9 cellular contexts compared by ENCODE assay signal in the genomic region with DNA sequence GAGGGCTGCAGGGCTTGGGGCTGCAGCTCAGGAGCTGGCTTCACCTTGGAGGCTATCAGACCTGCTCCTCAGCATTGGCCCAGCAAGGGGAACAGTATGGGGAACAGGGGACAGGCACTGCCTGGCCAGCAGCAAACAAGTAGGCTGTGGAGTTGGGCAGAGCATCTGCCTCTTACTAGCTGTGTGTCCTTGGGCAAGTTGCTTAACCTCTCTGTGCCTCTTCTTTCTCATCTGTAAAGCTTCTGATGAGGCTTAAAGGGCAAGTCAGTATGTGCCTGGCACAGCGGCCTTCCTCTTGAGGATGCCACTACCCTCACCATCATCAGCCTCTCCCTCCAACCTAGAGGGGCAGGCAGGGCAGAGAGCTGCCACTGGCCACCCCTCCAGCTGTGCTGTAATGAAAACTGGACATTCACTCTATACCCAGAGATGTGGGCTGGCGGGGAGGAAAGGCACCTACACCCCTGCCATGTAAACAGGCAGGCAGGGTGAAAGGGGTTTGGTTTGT. TPM values are rescaled to one million over a fixed set of nuclear protein-coding genes. Genes with fewer than 3 reads are reported as not detected.
DNase-seq lines count a peak whose midpoint lies in the region; ATAC-seq and TF ChIP-seq lines count a peak whose summit lies in the region.
"Had no signal": no experiment of that assay in that cellular context is flagged by ENCODE, and none has a peak within 500 bp of the region (broad histone marks: within the 10 kb centered on the region; RNA-seq: fewer than 3 reads in every experiment).

No MANE protein-coding gene starts in this region.

- peaks cover 17% of the 10 kb centered on the region for H3K4me1 Mint-ChIP-seq in activated CD4-positive, alpha-beta T cell treated with anti-CD3 and anti-CD28 coated beads, Interleukin-2, amount 10 ng/mL, durations not matched to agents 24 days and 14 days
- peaks cover 40% of the 10 kb centered on the region for H3K4me1 Mint-ChIP-seq in activated CD8-positive, alpha-beta T cell treated with anti-CD3 and anti-CD28 coated beads, Interleukin-2, amount 10 ng/mL, durations not matched to agents 7 days and 5 days (ENCODE audit: low read depth)

- CTCF ChIA-PET in activated CD8-positive, alpha-beta T cell treated with anti-CD3 and anti-CD28 coated beads, Interleukin-2, amount 10 ng/mL, durations not matched to agents 7 days and 5 days (lab: Charles Lee): interaction anchor here (0.7 to 13.7 kb wide), 35 partner anchors 9 to 486 kb away, joined by 3 to 485 read pairs (median 5); a partner anchor contains a TSS

- H3K36me3 Mint-ChIP-seq in activated CD4-positive, alpha-beta T cell treated with anti-CD3 and anti-CD28 coated beads, Interleukin-2, amount 10 ng/mL, durations not matched to agents 24 days and 14 days (ENCODE audit: low read depth): no peaks in the 10 kb centered on the region
- no peaks in the 10 kb centered on the region for H3K36me3 Mint-ChIP-seq in activated CD8-positive, alpha-beta T cell treated with anti-CD3 and anti-CD28 coated beads, Interleukin-2, amount 10 ng/mL, durations not matched to agents 7 days and 5 days (ENCODE audit: low read depth)

- no peaks in the 10 kb centered on the region for H3K27me3 Mint-ChIP-seq in activated CD4-positive, alpha-beta T cell treated with anti-CD3 and anti-CD28 coated beads, Interleukin-2, amount 10 ng/mL, durations not matched to agents 24 days and 14 days
- no peaks in the 10 kb centered on the region for H3K27me3 Mint-ChIP-seq in activated CD8-positive, alpha-beta T cell treated with anti-CD3 and anti-CD28 coated beads, Interleukin-2, amount 10 ng/mL, durations not matched to agents 7 days and 5 days (ENCODE audit: low read depth)

- H3K36me3 ChIP-seq in iPS-20b (ENCODE audit: insufficient read depth, low read depth, low read length): no peaks in the 10 kb centered on the region
- H3K36me3 ChIP-seq: pancreas had no signal

- no peaks in the 10 kb centered on the region for H3K9me3 Mint-ChIP-seq in activated CD4-positive, alpha-beta T cell treated with anti-CD3 and anti-CD28 coated beads, Interleukin-2, amount 10 ng/mL, durations not matched to agents 24 days and 14 days
- no peaks in the 10 kb centered on the region for H3K9me3 Mint-ChIP-seq in activated CD8-positive, alpha-beta T cell treated with anti-CD3 and anti-CD28 coated beads, Interleukin-2, amount 10 ng/mL, durations not matched to agents 7 days and 5 days (ENCODE audit: insufficient read depth)

- H3K27ac Mint-ChIP-seq in activated CD4-positive, alpha-beta T cell treated with anti-CD3 and anti-CD28 coated beads, Interleukin-2, amount 10 ng/mL, durations not matched to agents 24 days and 14 days: peak overlapping the region; percentile 80
- H3K27ac Mint-ChIP-seq in activated CD8-positive, alpha-beta T cell treated with anti-CD3 and anti-CD28 coated beads, Interleukin-2, amount 10 ng/mL, durations not matched to agents 7 days and 5 days: peak overlapping the region; percentile 92

- POLR2A ChIA-PET in activated CD8-positive, alpha-beta T cell treated with anti-CD3 and anti-CD28 coated beads, Interleukin-2, amount 10 ng/mL, durations not matched to agents 7 days and 5 days (lab: Charles Lee): interaction anchor here (0.6 to 3.3 kb wide), 7 partner anchors 36 to 593 kb away, joined by 3 to 22 read pairs (median 4); a partner anchor contains a TSS

- TF ChIP-seq POLR2A in erythroblast (IDR thresholded peaks at IDR 0.05; ENCODE audit: low read length): no peak

- H3K9me3 ChIP-seq in iPS-20b (ENCODE audit: insufficient read depth, low read depth, low read length): no peaks in the 10 kb centered on the region
- H3K9me3 ChIP-seq: pancreas had no signal

- DNase-seq in activated CD4-positive, alpha-beta T cell treated with anti-CD3 and anti-CD28 coated beads, Interleukin-2, amount 10 ng/mL, durations not matched to agents 24 days and 14 days: no peak
- no peak for DNase-seq in activated CD4-positive, alpha-beta T cell treated with anti-CD3 and anti-CD28 coated beads for 4 hours
- DNase-seq in activated CD8-positive, alpha-beta T cell treated with anti-CD3 and anti-CD28 coated beads, Interleukin-2, amount 10 ng/mL, durations not matched to agents 7 days and 5 days: no peak
- DNase-seq in substantia nigra (lab: John Stamatoyannopoulos, UW): no peak
- DNase-seq in foreskin melanocyte: no peak
- no peak for DNase-seq in erythroblast (lab: John Stamatoyannopoulos, UW)
- DNase-seq in nucleus accumbens (lab: John Stamatoyannopoulos, UW): no peak

- H3K4me3 Mint-ChIP-seq in activated CD4-positive, alpha-beta T cell treated with anti-CD3 and anti-CD28 coated beads, Interleukin-2, amount 10 ng/mL, durations not matched to agents 24 days and 14 days: peak overlapping the region; percentile 90
- peak overlapping the region; percentile 80 for H3K4me3 Mint-ChIP-seq in activated CD8-positive, alpha-beta T cell treated with anti-CD3 and anti-CD28 coated beads, Interleukin-2, amount 10 ng/mL, durations not matched to agents 7 days and 5 days

- H3K4me3 ChIP-seq in iPS-20b (ENCODE audit: low read length): peak overlapping the region; percentile 62

- H3K4me1 ChIP-seq in iPS-20b (ENCODE audit: insufficient read depth, low read length): peaks cover 8% of the 10 kb centered on the region; the same call in 1 of the 2 replicates

- H3K27ac ChIP-seq in iPS-20b (ENCODE audit: low read length): no peak overlapping the region
- H3K27ac ChIP-seq in substantia nigra (ENCODE audit: low read depth, low read length, poor library complexity, severe bottlenecking): peak overlapping the region; percentile 51

- intact Hi-C loops in activated CD4-positive, alpha-beta T cell treated with anti-CD3 and anti-CD28 coated beads, Interleukin-2, amount 10 ng/mL, durations not matched to agents 24 days and 14 days (cut with micrococcal nuclease): loop anchor here (5.0 kb wide), 2 partner anchors 99 to 199 kb away; a partner anchor contains a TSS

- no peak for ATAC-seq in activated CD8-positive, alpha-beta T cell treated with anti-CD3 and anti-CD28 coated beads, Interleukin-2, amount 10 ng/mL, durations not matched to agents 7 days and 5 days

- H3K27me3 ChIP-seq in iPS-20b (ENCODE audit: insufficient read depth, low read length): peaks cover 28% of the 10 kb centered on the region
- H3K27me3 ChIP-seq: pancreas had no signal

- H3K9ac ChIP-seq in iPS-20b (ENCODE audit: low read depth, low read length): peak overlapping the region; percentile 75; the same call in 1 of the 2 replicates

RNA-seq across cellular contexts. Expression of a gene that starts 7.5 kb away (rescaled TPM):
- total RNA-seq in activated CD4-positive, alpha-beta T cell treated with anti-CD3 and anti-CD28 coated beads, Interleukin-2, amount 10 ng/mL, durations not matched to agents 24 days and 14 days: 1.8 and 2.0 TPM in 2 replicates
- under 1 TPM; 0.21 to 0.32 TPM for total RNA-seq in activated CD8-positive, alpha-beta T cell treated with anti-CD3 and anti-CD28 coated beads, Interleukin-2, amount 10 ng/mL, durations not matched to agents 7 days and 5 days

RNA-seq across cellular contexts. Expression of a gene that starts 36.1 kb away (rescaled TPM):
- 25.5 and 26.7 TPM in 2 replicates for total RNA-seq in activated CD4-positive, alpha-beta T cell treated with anti-CD3 and anti-CD28 coated beads, Interleukin-2, amount 10 ng/mL, durations not matched to agents 24 days and 14 days
- 1 to 10 TPM; 1.3 to 2.6 TPM for total RNA-seq in activated CD8-positive, alpha-beta T cell treated with anti-CD3 and anti-CD28 coated beads, Interleukin-2, amount 10 ng/mL, durations not matched to agents 7 days and 5 days
